Comparison of ENCODE assay signal across 17 cellular contexts in genomic region chr6:72401865-72402264, GRCh38.
"Had no signal": no experiment of that assay in that cellular context is flagged by ENCODE, and none has a peak within 500 bp of the region (broad histone marks: within the 10 kb centered on the region; RNA-seq: fewer than 3 reads in every experiment).

No MANE protein-coding gene starts in this region.

- H3K27ac ChIP-seq: epithelial cell of prostate, esophagus muscularis mucosa, gastroesophageal sphincter, neutrophil, psoas muscle, right lobe of liver, tibial nerve had no signal

- H3K4me1 ChIP-seq: esophagus muscularis mucosa, gastroesophageal sphincter, psoas muscle, right lobe of liver, tibial nerve had no signal

- H3K27me3 ChIP-seq: esophagus muscularis mucosa, gastroesophageal sphincter, right lobe of liver, tibial nerve had no signal

- H3K9me3 ChIP-seq: esophagus muscularis mucosa, gastroesophageal sphincter, mucosa of descending colon, neutrophil, psoas muscle, right lobe of liver, tibial nerve had no signal

- ATAC-seq: gastroesophageal sphincter; left lobe of liver; mucosa of descending colon; naive thymus-derived CD8-positive, alpha-beta T cell; psoas muscle; right lobe of liver; stimulated activated memory B cell treated with anti-CD40 and anti-IgM and Interleukin-4, amounts not matched to agents 10 μg/mL and 1 μg/mL and 100 μg/mL, for 72 hours had no signal

- H3K4me3 ChIP-seq: esophagus muscularis mucosa, gastroesophageal sphincter, mucosa of descending colon, psoas muscle, right lobe of liver, tibial nerve had no signal

- H3K36me3 ChIP-seq: neutrophil, right lobe of liver, tibial nerve had no signal

- DNase-seq: effector memory CD4-positive, alpha-beta T cell; glutamatergic neuron; islet precursor cell; mammary epithelial cell; mucosa of descending colon; naive thymus-derived CD8-positive, alpha-beta T cell; psoas muscle; retina; right lobe of liver; stimulated activated CD4-positive, alpha-beta T cell treated with anti-CD3 and anti-CD28 coated beads, Interleukin-4, amount 100 ng/mL, for 24 hours had no signal
